8 cellular contexts compared by ENCODE assay signal in the genomic region with DNA sequence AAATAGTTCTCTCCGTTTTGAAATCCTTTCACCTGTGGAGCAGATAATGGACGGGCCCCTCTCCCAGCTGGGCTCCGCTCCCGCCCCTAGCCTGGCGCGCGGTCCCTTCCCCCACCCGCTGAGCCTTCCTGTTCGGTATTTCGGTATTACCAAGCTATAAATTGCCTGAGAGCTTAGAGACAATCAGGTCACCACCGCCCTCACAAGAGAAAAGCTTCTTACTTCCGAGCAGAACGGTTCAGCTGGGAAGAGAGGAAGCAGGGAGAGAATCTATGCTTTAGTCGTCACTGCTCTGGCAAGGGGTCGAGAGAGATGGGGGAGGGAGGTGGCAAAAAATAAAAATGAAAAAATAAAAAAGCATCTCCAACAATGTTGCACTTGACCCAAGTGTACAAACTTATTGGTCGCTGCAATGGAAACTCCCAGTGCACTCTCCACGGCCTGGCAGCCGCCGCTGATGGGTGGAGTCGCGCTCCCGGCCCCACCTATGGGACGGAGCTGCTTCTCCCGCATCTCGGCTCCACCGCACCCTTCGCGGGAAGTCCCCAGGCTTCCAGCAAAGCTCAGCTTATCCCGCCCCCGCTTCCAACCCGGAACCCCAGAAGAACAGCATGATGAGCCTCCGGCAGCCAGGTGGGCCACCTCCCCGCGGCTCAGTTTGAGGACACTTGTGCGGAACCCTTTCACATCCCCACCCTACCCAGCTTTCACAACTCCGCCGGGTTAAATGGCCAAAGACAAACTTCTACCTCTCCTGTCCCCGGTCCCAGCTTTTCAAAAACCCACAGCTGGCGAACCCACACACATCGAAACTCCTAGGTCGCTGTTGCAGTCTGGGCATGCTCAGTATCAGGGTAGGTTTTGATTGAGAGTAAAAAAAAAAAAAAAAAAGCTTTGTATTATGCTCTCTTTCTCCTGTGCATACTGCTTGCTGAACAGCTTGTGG. TPM values are rescaled to one million over a fixed set of nuclear protein-coding genes. Genes with fewer than 3 reads are reported as not detected.
DNase-seq lines count a peak whose midpoint lies in the region; ATAC-seq and TF ChIP-seq lines count a peak whose summit lies in the region.

No MANE protein-coding gene starts in this region.

- H3K9me3 ChIP-seq in SJCRH30 (replicated peaks): no peaks in the 10 kb centered on the region

- H3K27ac ChIP-seq in SJCRH30: peak overlapping the region; percentile 34

- H3K27ac Mint-ChIP-seq in Calu3 (ENCODE audit: unreplicated experiment): peak overlapping the region; percentile 87
- H3K27ac Mint-ChIP-seq in IgD-negative memory B cell: peak overlapping the region; percentile 52 to 90 (median 86)
- no peak overlapping the region for H3K27ac Mint-ChIP-seq in activated CD8-positive, alpha-beta T cell treated with anti-CD3 and anti-CD28 coated beads, Interleukin-2, amount 10 ng/mL, durations not matched to agents 7 days and 5 days

- H3K9me3 Mint-ChIP-seq in Calu3 (ENCODE audit: low read depth, unreplicated experiment): no peaks in the 10 kb centered on the region
- H3K9me3 Mint-ChIP-seq in IgD-negative memory B cell: no peaks in the 10 kb centered on the region
- no peaks in the 10 kb centered on the region for H3K9me3 Mint-ChIP-seq in activated CD8-positive, alpha-beta T cell treated with anti-CD3 and anti-CD28 coated beads, Interleukin-2, amount 10 ng/mL, durations not matched to agents 7 days and 5 days (ENCODE audit: insufficient read depth)

- H3K4me3 ChIP-seq in SJCRH30 (peak overlapping the region; percentile 68), fibroblast of the aortic adventitia (ENCODE audit: low read depth, low read length) (peak overlapping the region; percentile 86)

- CTCF ChIA-PET in Calu3 (lab: Charles Lee): interaction anchor here (0.6 to 2.0 kb wide), 7 partner anchors 10 to 155 kb away, joined by 3 to 5 read pairs (median 3); no protein-coding TSS in a partner anchor
- CTCF ChIA-PET in activated CD8-positive, alpha-beta T cell treated with anti-CD3 and anti-CD28 coated beads, Interleukin-2, amount 10 ng/mL, durations not matched to agents 7 days and 5 days (lab: Charles Lee): interaction anchor here (1.0 kb wide), 1 partner anchor 17 kb away, joined by 3 read pairs; no protein-coding TSS in a partner anchor

- H3K4me1 Mint-ChIP-seq in Calu3 (ENCODE audit: low read depth, unreplicated experiment) (no peaks in the 10 kb centered on the region), IgD-negative memory B cell (peaks cover 6 to 20% (median 8%) of the 10 kb centered on the region in 3 donors)
- H3K4me1 Mint-ChIP-seq in activated CD8-positive, alpha-beta T cell treated with anti-CD3 and anti-CD28 coated beads, Interleukin-2, amount 10 ng/mL, durations not matched to agents 7 days and 5 days (ENCODE audit: low read depth): peaks cover 2% of the 10 kb centered on the region

- intact Hi-C loops in Calu3 (cut with micrococcal nuclease; ENCODE audit: unreplicated experiment): no loop called here

- DNase-seq in Calu3: peak; percentile 72
- peak; percentile 29 to 48 for DNase-seq in SJCRH30
- peak; percentile 72 for DNase-seq in fibroblast of the aortic adventitia (ENCODE audit: low read depth)
- DNase-seq in occipital lobe (lab: John Stamatoyannopoulos, UW): peak; percentile 64
- no peak for DNase-seq in activated CD8-positive, alpha-beta T cell treated with anti-CD3 and anti-CD28 coated beads, Interleukin-2, amount 10 ng/mL, durations not matched to agents 7 days and 5 days

- H3K27me3 Mint-ChIP-seq in Calu3 (ENCODE audit: unreplicated experiment) (no peaks in the 10 kb centered on the region), IgD-negative memory B cell (no peaks in the 10 kb centered on the region)
- H3K27me3 Mint-ChIP-seq in activated CD8-positive, alpha-beta T cell treated with anti-CD3 and anti-CD28 coated beads, Interleukin-2, amount 10 ng/mL, durations not matched to agents 7 days and 5 days (ENCODE audit: low read depth): peaks cover 8% of the 10 kb centered on the region

- H3K36me3 Mint-ChIP-seq in Calu3 (ENCODE audit: insufficient read depth, unreplicated experiment): peaks cover 20% of the 10 kb centered on the region
- H3K36me3 Mint-ChIP-seq in IgD-negative memory B cell: no peaks in the 10 kb centered on the region
- no peaks in the 10 kb centered on the region for H3K36me3 Mint-ChIP-seq in activated CD8-positive, alpha-beta T cell treated with anti-CD3 and anti-CD28 coated beads, Interleukin-2, amount 10 ng/mL, durations not matched to agents 7 days and 5 days (ENCODE audit: low read depth)

- peak overlapping the region; percentile 95 for H3K4me3 Mint-ChIP-seq in Calu3 (ENCODE audit: low read depth, unreplicated experiment)
- H3K4me3 Mint-ChIP-seq in IgD-negative memory B cell: peak overlapping the region; percentile 89 to 96 (median 96)
- H3K4me3 Mint-ChIP-seq in activated CD8-positive, alpha-beta T cell treated with anti-CD3 and anti-CD28 coated beads, Interleukin-2, amount 10 ng/mL, durations not matched to agents 7 days and 5 days: no peak overlapping the region

- H3K36me3 ChIP-seq in SJCRH30: no peaks in the 10 kb centered on the region

- no peaks in the 10 kb centered on the region for H3K4me1 ChIP-seq in SJCRH30

- H3K27me3 ChIP-seq in SJCRH30: no peaks in the 10 kb centered on the region

- no TSS peak for BruUV-seq in Calu3 (replicated peaks; lab: Mats Ljungman, UMichigan)

- peak; percentile 57 for ATAC-seq in GM21390 (IDR thresholded peaks at IDR 0.05; ENCODE audit: unreplicated experiment)
- ATAC-seq in activated CD8-positive, alpha-beta T cell treated with anti-CD3 and anti-CD28 coated beads, Interleukin-2, amount 10 ng/mL, durations not matched to agents 7 days and 5 days: no peak
- no peak for ATAC-seq in GM18519 (IDR thresholded peaks at IDR 0.05; ENCODE audit: low FRiP score, unreplicated experiment)

- TF ChIP-seq CTCF in Calu3 (IDR thresholded peaks at IDR 0.05; ENCODE audit: unreplicated experiment): no peak
- no peak for TF ChIP-seq CTCF in fibroblast of the aortic adventitia (IDR thresholded peaks at IDR 0.05; ENCODE audit: insufficient read depth, low read length)

- POLR2A ChIA-PET in activated CD8-positive, alpha-beta T cell treated with anti-CD3 and anti-CD28 coated beads, Interleukin-2, amount 10 ng/mL, durations not matched to agents 7 days and 5 days (lab: Charles Lee): no interaction called here

RNA-seq across cellular contexts. Expression of gene SYT1, which starts 0.8 kb away (rescaled TPM):
- 1.3 and 2.1 TPM in 2 replicates for total RNA-seq in Calu3 (2022)
- 1.6 TPM for polyA plus RNA-seq in IgD-negative memory B cell
- 4.9 and 6.8 TPM in 2 replicates for total RNA-seq in SJCRH30 (2014; rRNA removed; shearing (Covaris generic))
- 5.6 and 43.3 TPM in 2 replicates for total RNA-seq in fibroblast of the aortic adventitia (ENCODE audit: low replicate concordance)
- 166 TPM for total RNA-seq in occipital lobe
- not detected for total RNA-seq in activated CD8-positive, alpha-beta T cell treated with anti-CD3 and anti-CD28 coated beads, Interleukin-2, amount 10 ng/mL, durations not matched to agents 7 days and 5 days
